7 cellular contexts compared by ENCODE assay signal in the genomic region with DNA sequence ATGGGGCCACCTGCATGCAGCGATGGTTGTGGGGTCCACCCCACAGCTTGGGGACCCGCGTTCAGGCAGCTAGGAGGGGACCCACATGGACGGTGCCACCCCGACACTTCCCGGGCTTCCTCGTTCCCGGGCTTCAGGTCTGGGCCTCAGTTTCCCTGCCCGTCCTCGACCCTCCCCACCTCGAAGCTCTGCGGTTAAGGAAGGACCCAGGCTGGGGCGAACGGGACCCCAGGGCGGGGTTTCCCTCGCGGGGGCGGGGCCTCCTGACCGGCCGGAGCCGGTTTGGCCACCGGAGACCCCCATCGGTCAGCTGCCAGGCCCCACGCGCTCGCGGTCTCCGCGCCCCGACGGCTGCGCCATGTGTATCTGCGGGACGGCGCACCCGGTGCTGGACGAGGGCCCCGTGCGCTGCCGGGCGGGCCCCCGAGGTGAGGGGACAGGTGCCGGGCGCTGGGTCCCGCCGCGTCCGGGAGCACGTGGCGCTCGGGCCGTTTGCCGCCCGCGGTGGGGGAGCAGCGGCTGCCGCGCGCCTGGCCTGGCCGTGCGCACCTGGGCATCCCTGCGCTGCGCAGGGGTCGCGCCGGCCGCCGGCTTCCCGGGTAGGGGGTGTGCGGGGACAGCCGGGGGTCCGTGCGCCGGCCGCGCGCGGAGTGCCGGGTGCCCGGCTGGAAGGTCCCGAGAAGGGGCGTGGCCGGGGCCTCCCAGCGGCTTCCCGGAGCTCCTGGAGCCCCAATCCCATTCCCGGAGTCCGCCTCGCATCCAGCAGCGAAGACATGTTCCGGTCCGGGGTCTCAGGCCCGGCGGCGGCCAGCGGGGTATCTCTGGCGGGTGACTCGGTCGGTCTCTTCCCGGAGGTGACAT.
DNase-seq lines count a peak whose midpoint lies in the region; ATAC-seq lines count a peak whose summit lies in the region.
"Had no signal": no experiment of that assay in that cellular context is flagged by ENCODE, and none has a peak within 500 bp of the region (broad histone marks: within the 10 kb centered on the region; RNA-seq: fewer than 3 reads in every experiment).

No MANE protein-coding gene starts in this region.

- no peak for DNase-seq in activated T-cell treated with anti-CD3 and anti-CD28 coated beads, Interleukin-2, amount 50 U/mL, for 24 hours
- DNase-seq in activated T-cell treated with anti-CD3 and anti-CD28 coated beads for 4 hours (no peak), NCI-H2029 (lab: John Stamatoyannopoulos, UW) (no peak)
- no peak for DNase-seq in effector memory CD8-positive, alpha-beta T cell
- DNase-seq: small intestine had no signal

- H3K4me1 Mint-ChIP-seq in activated T-cell treated with anti-CD3 and anti-CD28 coated beads, Interleukin-2, amount 50 U/mL, for 24 hours (ENCODE audit: low read depth) = peaks cover 62% of the 10 kb centered on the region
- H3K4me1 Mint-ChIP-seq in effector memory CD8-positive, alpha-beta T cell (ENCODE audit: low read depth in 2 of 2) = peaks cover 41 to 44% of the 10 kb centered on the region in 2 donors
- peaks cover 57% of the 10 kb centered on the region for H3K4me1 Mint-ChIP-seq in stimulated activated memory B cell treated with anti-CD40 and anti-IgM and Interleukin-4, amounts not matched to agents 10 μg/mL and 1 μg/mL and 100 μg/mL, for 72 hours

- H3K9me3 Mint-ChIP-seq in activated T-cell treated with anti-CD3 and anti-CD28 coated beads, Interleukin-2, amount 50 U/mL, for 24 hours = no peaks in the 10 kb centered on the region
- no peaks in the 10 kb centered on the region for H3K9me3 Mint-ChIP-seq in effector memory CD8-positive, alpha-beta T cell
- H3K9me3 Mint-ChIP-seq in stimulated activated memory B cell treated with anti-CD40 and anti-IgM and Interleukin-4, amounts not matched to agents 10 μg/mL and 1 μg/mL and 100 μg/mL, for 72 hours = no peaks in the 10 kb centered on the region

- no peak for ATAC-seq in effector memory CD8-positive, alpha-beta T cell (replicated peaks)
- no peak for ATAC-seq in stimulated activated memory B cell treated with anti-CD40 and anti-IgM and Interleukin-4, amounts not matched to agents 10 μg/mL and 1 μg/mL and 100 μg/mL, for 72 hours
- ATAC-seq in HG03439 (IDR thresholded peaks at IDR 0.05; ENCODE audit: unreplicated experiment) = no peak

- H3K4me3 Mint-ChIP-seq in activated T-cell treated with anti-CD3 and anti-CD28 coated beads, Interleukin-2, amount 50 U/mL, for 24 hours = peak overlapping the region; percentile 62
- peak overlapping the region; percentile 75 to 96 for H3K4me3 Mint-ChIP-seq in effector memory CD8-positive, alpha-beta T cell
- H3K4me3 Mint-ChIP-seq in stimulated activated memory B cell treated with anti-CD40 and anti-IgM and Interleukin-4, amounts not matched to agents 10 μg/mL and 1 μg/mL and 100 μg/mL, for 72 hours = no peak overlapping the region

- peak overlapping the region; percentile 87 for H3K27ac Mint-ChIP-seq in activated T-cell treated with anti-CD3 and anti-CD28 coated beads, Interleukin-2, amount 50 U/mL, for 24 hours
- H3K27ac Mint-ChIP-seq in effector memory CD8-positive, alpha-beta T cell = peak overlapping the region; percentile 76 to 96
- peak overlapping the region; percentile 68 for H3K27ac Mint-ChIP-seq in stimulated activated memory B cell treated with anti-CD40 and anti-IgM and Interleukin-4, amounts not matched to agents 10 μg/mL and 1 μg/mL and 100 μg/mL, for 72 hours

- peaks cover 64% of the 10 kb centered on the region for H3K36me3 Mint-ChIP-seq in activated T-cell treated with anti-CD3 and anti-CD28 coated beads, Interleukin-2, amount 50 U/mL, for 24 hours (ENCODE audit: low read depth)
- H3K36me3 Mint-ChIP-seq in effector memory CD8-positive, alpha-beta T cell (ENCODE audit: insufficient read depth) = peaks cover 90% of the 10 kb centered on the region
- H3K36me3 Mint-ChIP-seq in stimulated activated memory B cell treated with anti-CD40 and anti-IgM and Interleukin-4, amounts not matched to agents 10 μg/mL and 1 μg/mL and 100 μg/mL, for 72 hours = peaks cover 50% of the 10 kb centered on the region

- H3K27me3 Mint-ChIP-seq in activated T-cell treated with anti-CD3 and anti-CD28 coated beads, Interleukin-2, amount 50 U/mL, for 24 hours = no peaks in the 10 kb centered on the region
- H3K27me3 Mint-ChIP-seq in effector memory CD8-positive, alpha-beta T cell = no peaks in the 10 kb centered on the region
- H3K27me3 Mint-ChIP-seq in stimulated activated memory B cell treated with anti-CD40 and anti-IgM and Interleukin-4, amounts not matched to agents 10 μg/mL and 1 μg/mL and 100 μg/mL, for 72 hours = no peaks in the 10 kb centered on the region
